In genomic region chr19:56252699-56253422, GRCh38 we compare ENCODE assay signal across 8 cellular contexts. TPM values are rescaled to one million over a fixed set of nuclear protein-coding genes. Genes with fewer than 3 reads are reported as not detected.
A peak's percentile ranks its signal among the peaks of the same experiment; 100 is the strongest.
DNase-seq lines count a peak whose midpoint lies in the region; ATAC-seq lines count a peak whose summit lies in the region.

No MANE protein-coding gene starts in this region.

- no peaks in the 10 kb centered on the region for H3K79me1 ChIP-seq in neuronal stem cell (ENCODE audit: low read depth, low read length)

- H2AK5ac ChIP-seq in neuronal stem cell (ENCODE audit: low read depth, low read length) = no peak overlapping the region

- WGBS in neuronal stem cell (ENCODE audit: extremely low coverage in 2 of 2, insufficient read length in 2 of 2, insufficient replicate concordance in 1 of 2), 2 donors = no CpG with 5 or more reads among the region's 10 CpGs

- H3K36me3 ChIP-seq in neuronal stem cell (replicated peaks in 1 of 2; ENCODE audit: control insufficient read depth in 2 of 2, insufficient read depth in 2 of 2, low read length in 2 of 2) = no peaks in the 10 kb centered on the region

- H2BK5ac ChIP-seq in neuronal stem cell (ENCODE audit: low read length) = no peak overlapping the region

- H3K14ac ChIP-seq in neuronal stem cell (ENCODE audit: low read length) = no peak overlapping the region

- H3K27me3 ChIP-seq in neuronal stem cell (ENCODE audit: control insufficient read depth in 3 of 3, insufficient read depth in 3 of 3, low read depth in 1 of 3, low read length in 3 of 3) = no peaks in the 10 kb centered on the region

- no peak overlapping the region for H3K27ac ChIP-seq in neuronal stem cell (replicated peaks; ENCODE audit: low read length)
- no peak overlapping the region for H3K27ac ChIP-seq in substantia nigra (ENCODE audit: low read depth, low read length, poor library complexity, severe bottlenecking)

- no peak overlapping the region for H2BK12ac ChIP-seq in neuronal stem cell (ENCODE audit: low read length)

- no peak overlapping the region for H3K4ac ChIP-seq in neuronal stem cell (ENCODE audit: low read length)

- no peak overlapping the region for H3K9ac ChIP-seq in neuronal stem cell (ENCODE audit: low read depth, low read length, poor library complexity)

- H2AFZ ChIP-seq in neuronal stem cell (ENCODE audit: low read length) = peak overlapping the region; percentile 99

- no peak overlapping the region for H3K4me2 ChIP-seq in neuronal stem cell (ENCODE audit: insufficient read depth, low read length, poor library complexity, severe bottlenecking)

- H3K4me1 ChIP-seq in neuronal stem cell (ENCODE audit: control insufficient read depth in 2 of 2, insufficient read depth in 1 of 2, low read depth in 1 of 2, low read length in 2 of 2) = no peaks in the 10 kb centered on the region

- no peak overlapping the region for H4K91ac ChIP-seq in neuronal stem cell (ENCODE audit: low read depth, low read length, poor library complexity)

- H3K4me3 ChIP-seq in neuronal stem cell (ENCODE audit: low read length in 2 of 2) = peak overlapping the region in 1 of 2 donors; percentile 7

- no peak overlapping the region for H3K23ac ChIP-seq in neuronal stem cell (ENCODE audit: low read depth, low read length, poor library complexity)

- no peak overlapping the region for H4K8ac ChIP-seq in neuronal stem cell (ENCODE audit: low read depth, low read length)

- ATAC-seq in GM21619 (IDR thresholded peaks at IDR 0.05; ENCODE audit: unreplicated experiment) = no peak

- DNase-seq in D341Med (ENCODE audit: low spot score) = peak; percentile 85
- peak; percentile 72 for DNase-seq in HT-29 (ENCODE audit: low spot score)
- DNase-seq in OCI-M1 (lab: John Stamatoyannopoulos, UW) = peak; percentile 94
- DNase-seq in activated T-helper 1 cell treated with Interleukin-2 at 50 U/mL for 16 hours (ENCODE audit: low read depth) = peak; percentile 27
- DNase-seq in fibroblast of peridontal ligament (ENCODE audit: extremely low read depth) = peak; percentile 66
- peak; percentile 69 for DNase-seq in neuronal stem cell (ENCODE audit: low spot score)
- DNase-seq in substantia nigra (lab: John Stamatoyannopoulos, UW) = peak in 39 of 49 donors; percentile 0 to 60 (median 21)

- no peak overlapping the region for H3K18ac ChIP-seq in neuronal stem cell (ENCODE audit: low read length)

- peaks cover 2 to 12% of the 10 kb centered on the region in 2 donors for H3K9me3 ChIP-seq in neuronal stem cell (replicated peaks in 1 of 2; ENCODE audit: control insufficient read depth in 2 of 2, insufficient read depth in 1 of 2, low read depth in 1 of 2, low read length in 2 of 2)

- no peak overlapping the region for H2BK120ac ChIP-seq in neuronal stem cell (ENCODE audit: low read depth, low read length)

- H2BK15ac ChIP-seq in neuronal stem cell (ENCODE audit: low read length) = no peak overlapping the region

RNA-seq across cellular contexts. Expression of gene EDDM13, which starts 19.7 kb away (rescaled TPM):
- not detected in 2 replicates for total RNA-seq in HT-29 (2014; rRNA removed; shearing (Covaris generic))
- polyA plus RNA-seq in neuronal stem cell (2013, experiment 1 of 2) = not detected
- not detected for polyA plus RNA-seq in neuronal stem cell (2013, experiment 2 of 2)

RNA-seq across cellular contexts. Expression of gene ZSCAN5C, which starts 50.8 kb away (rescaled TPM):
- not detected in 2 replicates for total RNA-seq in HT-29 (2014; rRNA removed; shearing (Covaris generic))
- not detected for polyA plus RNA-seq in neuronal stem cell (2013, experiment 1 of 2)
- polyA plus RNA-seq in neuronal stem cell (2013, experiment 2 of 2) = 0.03 TPM

RNA-seq across cellular contexts. Expression of gene ZSCAN5B, which starts 55.3 kb away (rescaled TPM):
- not detected in 2 replicates for total RNA-seq in HT-29 (2014; rRNA removed; shearing (Covaris generic))
- 0.06 TPM for polyA plus RNA-seq in neuronal stem cell (2013, experiment 1 of 2)
- 0.08 TPM for polyA plus RNA-seq in neuronal stem cell (2013, experiment 2 of 2)

Comparison
In these comparisons a context has a peak if more than half of its experiments do, and no peak if none do; other contexts are left out.
1. DNase-seq: peak in every context shown above with its lines; median percentile 94 in OCI-M1; 85 in D341Med; 72 in HT-29; 69 in neuronal stem cell; 66 in fibroblast of peridontal ligament; 27 in activated T-helper 1 cell treated with Interleukin-2 at 50 U/mL for 16 hours; 21 in substantia nigra.